ENCODE assay signal across 16 cellular contexts in the genomic region with DNA sequence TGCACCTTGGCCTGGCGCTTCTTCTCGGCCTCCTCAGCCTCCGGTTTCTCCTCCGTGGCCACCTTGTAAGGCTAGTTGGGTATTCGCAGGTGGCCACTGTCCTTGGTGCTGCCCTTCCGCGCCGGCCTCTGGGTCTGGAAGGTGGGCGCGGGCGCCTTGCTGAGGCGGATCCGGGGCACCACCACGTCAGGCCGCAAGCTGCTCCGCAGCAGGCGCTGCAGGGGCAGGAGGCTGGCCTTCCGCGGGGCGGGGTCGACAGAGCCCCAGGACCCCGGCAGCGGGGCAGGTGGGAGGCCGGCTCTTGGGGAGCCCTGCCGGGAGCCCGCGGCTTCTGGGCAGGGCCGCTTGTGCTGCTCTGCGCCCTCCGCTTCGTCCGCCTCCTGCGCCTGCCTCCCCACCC. TPM values are rescaled to one million over a fixed set of nuclear protein-coding genes. Genes with fewer than 3 reads are reported as not detected.
DNase-seq lines count a peak whose midpoint lies in the region; FAIRE-seq and TF ChIP-seq lines count a peak whose summit lies in the region.
"Not testable (repeated sequence)": the region's sequence is repeated elsewhere in the genome, so short reads cannot be mapped to it uniquely, and the experiment has no call there.
"Had no signal": no experiment of that assay in that cellular context is flagged by ENCODE, and none has a peak within 500 bp of the region (broad histone marks: within the 10 kb centered on the region; RNA-seq: fewer than 3 reads in every experiment).

No MANE protein-coding gene starts in this region.

- peak; percentile 25 to 44 for DNase-seq in NCI-H1930 (lab: John Stamatoyannopoulos, UW)
- DNase-seq in RPMI8226 = peak; percentile 32
- DNase-seq in astrocyte (ENCODE audit: low read depth) = not testable (repeated sequence)
- peak; percentile 72 for DNase-seq in kidney
- DNase-seq in testis = peak; percentile 41

- not testable (repeated sequence) for H4K20me1 ChIP-seq in astrocyte (ENCODE audit: insufficient read depth, low read length)

- H3K4me1 ChIP-seq in ES-I3 (ENCODE audit: insufficient read depth, low read length); astrocyte (ENCODE audit: insufficient read depth, low read length); endocrine pancreas (ENCODE audit: control insufficient read depth, insufficient read depth, low read length); kidney (ENCODE audit: control insufficient read depth in 1 of 2, insufficient read depth in 1 of 2, low read depth in 1 of 2, low read length in 2 of 2); testis: not testable (repeated sequence)

- not testable (repeated sequence) for H3K27me3 Mint-ChIP-seq in astrocyte (ENCODE audit: low read depth, unreplicated experiment)

- H3K9me3 Mint-ChIP-seq in astrocyte (ENCODE audit: unreplicated experiment) = not testable (repeated sequence)

- not testable (repeated sequence) for FAIRE-seq in astrocyte (lab: Jason Lieb, UNC); kidney (lab: Jason Lieb, UNC)

- not testable (repeated sequence) for H3K27ac ChIP-seq in astrocyte (ENCODE audit: low read depth, low read length); kidney (ENCODE audit: low read depth in 2 of 2, low read length in 2 of 2); testis

- WGBS in testis, 2 donors = 20% methylated on average over 27 of the region's 33 CpGs; no CpG with 5 or more reads in 1 of the 2 donors

- H3K27me3 ChIP-seq in astrocyte (ENCODE audit: insufficient read depth, low read length); endocrine pancreas (ENCODE audit: control insufficient read depth, insufficient read depth, low read length); testis: not testable (repeated sequence)

- H2AFZ ChIP-seq in astrocyte (ENCODE audit: low read depth, low read length) = not testable (repeated sequence)

- not testable (repeated sequence) for H3K36me3 Mint-ChIP-seq in astrocyte (ENCODE audit: low read depth, unreplicated experiment)

- not testable (repeated sequence) for H3K4me3 ChIP-seq in astrocyte (ENCODE audit: insufficient read depth, low read depth, low read length); endocrine pancreas (ENCODE audit: control insufficient read depth, insufficient read depth, low read length); kidney (ENCODE audit: low read length in 2 of 2)
- H3K4me3 ChIP-seq in testis = peak overlapping the region; percentile 36 to 64

- H3K27ac Mint-ChIP-seq in astrocyte (ENCODE audit: unreplicated experiment) = peak overlapping the region; percentile 26

- H3K36me3 ChIP-seq in ES-I3 (ENCODE audit: insufficient read depth, low read length); astrocyte (ENCODE audit: insufficient read depth, low read length); endocrine pancreas (ENCODE audit: control insufficient read depth, insufficient read depth, low read length); kidney (ENCODE audit: control insufficient read depth in 1 of 2, insufficient read depth in 2 of 2, low read length in 2 of 2); testis (ENCODE audit: low read depth, missing control alignments): not testable (repeated sequence)

- intact Hi-C loops in kidney (cut with DNase I); testis (cut with DNase I; ENCODE audit: low total_unique reads): not testable (repeated sequence)

- not testable (repeated sequence) for H3K4me3 Mint-ChIP-seq in astrocyte (ENCODE audit: unreplicated experiment)

- not testable (repeated sequence) for TF ChIP-seq POLR2A in testis (IDR thresholded peaks at IDR 0.05)

- H3K9ac ChIP-seq in ES-I3 (ENCODE audit: low read depth, low read length) = peak overlapping the region; percentile 38; the same call in 1 of the 2 replicates
- not testable (repeated sequence) for H3K9ac ChIP-seq in astrocyte (ENCODE audit: low read length); kidney (ENCODE audit: low read length in 2 of 2)
- peak overlapping the region; percentile 41 for H3K9ac ChIP-seq in endocrine pancreas (ENCODE audit: control insufficient read depth, insufficient read depth, low read length)

- not testable (repeated sequence) for H3K79me2 ChIP-seq in astrocyte (ENCODE audit: insufficient read depth, low read length)

- H3K4me1 Mint-ChIP-seq in astrocyte (ENCODE audit: low read depth, unreplicated experiment) = not testable (repeated sequence)

- TF ChIP-seq CTCF in astrocyte (IDR thresholded peaks at IDR 0.05; ENCODE audit: insufficient read depth, low read depth, low read length); kidney (IDR thresholded peaks at IDR 0.05; ENCODE audit: borderline replicate concordance, extremely low read depth, insufficient read depth); testis (IDR thresholded peaks at IDR 0.05): not testable (repeated sequence)

- not testable (repeated sequence) for H3K9me3 ChIP-seq in ES-I3 (ENCODE audit: control insufficient read depth, insufficient read depth, low read length); astrocyte (ENCODE audit: insufficient read depth, low read depth, low read length); endocrine pancreas (ENCODE audit: control insufficient read depth, low read length); kidney (ENCODE audit: control insufficient read depth in 1 of 2, low read length in 2 of 2); testis

- H3K4me2 ChIP-seq in astrocyte (ENCODE audit: low read length) = not testable (repeated sequence)

RNA-seq across cellular contexts. Expression of a gene that starts 10.4 kb away (rescaled TPM):
- total RNA-seq in astrocyte (not detected in 2 replicates), kidney (not detected), testis (under 1 TPM in 1 of 2 donors, not detected in 1; 0.56 TPM)
- polyA plus RNA-seq in kidney (ENCODE audit: insufficient read depth, low read depth, low replicate concordance) (not detected), testis (ENCODE audit: insufficient read depth, low read depth, low replicate concordance) (0.20 TPM)
- total RNA-seq: CD4-positive, alpha-beta memory T cell; Daoy; G401; GM12878; H1; H9; IMR-90 had no signal
- polyA plus RNA-seq: A549; CD14-positive monocyte; CD4-positive, alpha-beta memory T cell; GM12878; H1; IMR-90 had no signal

RNA-seq across cellular contexts. Expression of a gene that starts 34.2 kb away (rescaled TPM):
- total RNA-seq in astrocyte (not detected in 2 replicates), kidney (not detected), testis (not detected)
- polyA plus RNA-seq in kidney (ENCODE audit: insufficient read depth, low read depth, low replicate concordance) (not detected), testis (ENCODE audit: insufficient read depth, low read depth, low replicate concordance) (not detected)
- total RNA-seq: CD4-positive, alpha-beta memory T cell; Daoy; G401; GM12878; H1; H9; IMR-90 had no signal
- polyA plus RNA-seq: A549; CD14-positive monocyte; CD4-positive, alpha-beta memory T cell; GM12878; H1; IMR-90 had no signal

RNA-seq across cellular contexts. Expression of a gene that starts 41.7 kb away (rescaled TPM):
- total RNA-seq in astrocyte (not detected in 2 replicates), kidney (not detected), testis (not detected)
- polyA plus RNA-seq in kidney (ENCODE audit: insufficient read depth, low read depth, low replicate concordance) (not detected), testis (ENCODE audit: insufficient read depth, low read depth, low replicate concordance) (not detected)
- total RNA-seq: CD4-positive, alpha-beta memory T cell; Daoy; G401; GM12878; H1; H9; IMR-90 had no signal
- polyA plus RNA-seq: A549; CD14-positive monocyte; CD4-positive, alpha-beta memory T cell; GM12878; H1; IMR-90 had no signal

RNA-seq across cellular contexts. Expression of a gene that starts 45.7 kb away (rescaled TPM):
- total RNA-seq in astrocyte (not detected in 2 replicates), kidney (not detected), testis (not detected)
- polyA plus RNA-seq in kidney (ENCODE audit: insufficient read depth, low read depth, low replicate concordance) (not detected), testis (ENCODE audit: insufficient read depth, low read depth, low replicate concordance) (not detected)
- total RNA-seq: CD4-positive, alpha-beta memory T cell; Daoy; G401; GM12878; H1; H9; IMR-90 had no signal
- polyA plus RNA-seq: A549; CD14-positive monocyte; CD4-positive, alpha-beta memory T cell; GM12878; H1; IMR-90 had no signal

RNA-seq across cellular contexts. Expression of a gene that starts 53.3 kb away (rescaled TPM):
- not detected in 2 replicates for total RNA-seq in astrocyte
- not detected for total RNA-seq in kidney
- not detected for polyA plus RNA-seq in kidney (ENCODE audit: insufficient read depth, low read depth, low replicate concordance)
- not detected for total RNA-seq in testis
- not detected for polyA plus RNA-seq in testis (ENCODE audit: insufficient read depth, low read depth, low replicate concordance)
- total RNA-seq: CD4-positive, alpha-beta memory T cell; Daoy; G401; GM12878; H1; H9; IMR-90 had no signal
- polyA plus RNA-seq: A549; CD14-positive monocyte; CD4-positive, alpha-beta memory T cell; GM12878; H1; IMR-90 had no signal
